In genomic region chr6:158660331-158660730, GRCh38 we compare ENCODE assay signal across 8 cellular contexts. TPM values are rescaled to one million over a fixed set of nuclear protein-coding genes. Genes with fewer than 3 reads are reported as not detected.
DNase-seq lines count a peak whose midpoint lies in the region; ATAC-seq, FAIRE-seq and TF ChIP-seq lines count a peak whose summit lies in the region.

No MANE protein-coding gene starts in this region.

- H3K4me1 Mint-ChIP-seq in neural crest cell = peaks cover 5% of the 10 kb centered on the region

- no peak overlapping the region for H3K4me3 ChIP-seq in Jurkat, Clone E6-1 (ENCODE audit: low read length)
- H3K4me3 ChIP-seq in SJCRH30 (no peak overlapping the region), bronchial epithelial cell (ENCODE audit: low read depth, low read length) (no peak overlapping the region), dorsolateral prefrontal cortex (no peak overlapping the region)

- no peak for ATAC-seq in HG02623 (IDR thresholded peaks at IDR 0.05; ENCODE audit: unreplicated experiment)

- intact Hi-C loops in dorsolateral prefrontal cortex (cut with DNase I) = no loop called here

- DNase-seq in SKM-1 treated with dmso at 0.1 percent for 144 hours (lab: John Stamatoyannopoulos, UW; ENCODE audit: unreplicated experiment) (peak; percentile 32), SKM-1 (lab: John Stamatoyannopoulos, UW; ENCODE audit: unreplicated experiment) (no peak), SJCRH30 (peak; percentile 14 to 46), bronchial epithelial cell (ENCODE audit: low read depth) (peak; percentile 47), neural crest cell (ENCODE audit: low read depth, low spot score) (no peak), dorsolateral prefrontal cortex (no peak)
- peak; percentile 42 for DNase-seq in Jurkat, Clone E6-1 (ENCODE audit: low read depth, low spot score)

- H3K27me3 ChIP-seq in SJCRH30 (no peaks in the 10 kb centered on the region), bronchial epithelial cell (ENCODE audit: control insufficient read depth, insufficient read depth, low read length) (peaks cover 2% of the 10 kb centered on the region), dorsolateral prefrontal cortex (peaks cover 0 to 5% (median 0%) of the 10 kb centered on the region in 45 donors)

- no peaks in the 10 kb centered on the region for H3K9me3 Mint-ChIP-seq in neural crest cell

- H3K36me3 Mint-ChIP-seq in neural crest cell (ENCODE audit: low read depth) = no peaks in the 10 kb centered on the region

- H3K27ac Mint-ChIP-seq in neural crest cell (ENCODE audit: unreplicated experiment) = no peak overlapping the region

- no peak for FAIRE-seq in bronchial epithelial cell (lab: Jason Lieb, UNC)

- no peaks in the 10 kb centered on the region for H3K9me3 ChIP-seq in SJCRH30 (replicated peaks)

- H3K4me1 ChIP-seq in SJCRH30 = peaks cover 18% of the 10 kb centered on the region

- TF ChIP-seq CTCF in bronchial epithelial cell (IDR thresholded peaks at IDR 0.05; ENCODE audit: insufficient read depth, low read length, severe bottlenecking) (peak; percentile 75), neural crest cell (conservative IDR thresholded peaks at IDR 0.05) (peak; percentile 69), dorsolateral prefrontal cortex (IDR thresholded peaks at IDR 0.05 in 54 of 56, conservative IDR thresholded peaks at IDR 0.05 in 2 of 56; ENCODE audit: low read depth in 1 of 56, partially characterized antibody in 56 of 56) (peak in 18 of 56 donors; percentile 15 to 45 (median 28))

- H3K27ac ChIP-seq in SJCRH30 (no peak overlapping the region), dorsolateral prefrontal cortex (no peak overlapping the region)

- H3K36me3 ChIP-seq in SJCRH30 (no peaks in the 10 kb centered on the region), bronchial epithelial cell (ENCODE audit: control insufficient read depth, insufficient read depth, low read length) (no peaks in the 10 kb centered on the region)

- peaks cover 32% of the 10 kb centered on the region for H3K27me3 Mint-ChIP-seq in neural crest cell (ENCODE audit: low read depth)

- no peak overlapping the region for H3K4me3 Mint-ChIP-seq in neural crest cell

RNA-seq across cellular contexts. Expression of gene SYTL3, which starts 10.5 kb away (rescaled TPM):
- not detected for polyA plus RNA-seq in Jurkat, Clone E6-1 (2012; ENCODE audit: insufficient read depth, insufficient read length)
- 15.4 and 16.4 TPM in 2 replicates for total RNA-seq in SJCRH30 (2014; rRNA removed; shearing (Covaris generic))
- total RNA-seq in bronchial epithelial cell (1.1 and 2.4 TPM in 2 replicates), neural crest cell (0.20 and 0.28 TPM in 2 replicates), dorsolateral prefrontal cortex (1 to 10 TPM in 110 of 120 experiments, under 1 TPM in 10; 0.46 to 8.3 (median 1.9) TPM)

RNA-seq across cellular contexts. Expression of gene DYNLT1, which starts 15.8 kb away (rescaled TPM):
- 55.8 TPM for polyA plus RNA-seq in Jurkat, Clone E6-1 (2012; ENCODE audit: insufficient read depth, insufficient read length)
- total RNA-seq in SJCRH30 (2014; rRNA removed; shearing (Covaris generic)) = 99.1 and 104 TPM in 2 replicates
- total RNA-seq in bronchial epithelial cell = 43.4 and 101 TPM in 2 replicates
- total RNA-seq in neural crest cell = 117 and 118 TPM in 2 replicates
- total RNA-seq in dorsolateral prefrontal cortex = 10 to 100 TPM; 22.6 to 58.2 (median 34.6) TPM

Comparison
In these comparisons a context has a peak if more than half of its experiments do, and no peak if none do; other contexts are left out.
1. DNase-seq: peak in SKM-1 treated with dmso at 0.1 percent for 144 hours (single experiment), Jurkat, Clone E6-1 (single experiment), SJCRH30 (2 of 2) and bronchial epithelial cell (single experiment); none in SKM-1 (single experiment), neural crest cell (single experiment) and dorsolateral prefrontal cortex (0 of 10).